14 cellular contexts compared by ENCODE assay signal in the genomic region with DNA sequence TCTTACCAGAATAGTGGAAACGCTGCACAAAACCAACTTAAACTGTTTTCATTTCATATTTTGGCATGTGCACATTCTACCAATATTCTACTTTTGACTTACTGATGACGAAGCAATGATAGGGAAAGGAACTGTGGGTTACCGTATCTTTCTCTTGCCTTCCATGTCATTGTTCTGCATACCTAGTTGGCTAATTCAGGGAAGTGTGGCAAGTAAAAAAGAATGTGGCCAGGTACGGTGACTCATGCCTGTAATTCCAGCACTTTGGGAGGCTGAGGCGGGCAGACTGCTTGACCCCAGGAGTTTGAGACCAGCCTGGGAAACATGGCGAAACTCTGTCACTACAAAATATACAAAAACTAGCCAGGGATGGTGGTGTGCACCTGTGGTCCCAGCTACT.
DNase-seq lines count a peak whose midpoint lies in the region; ATAC-seq and TF ChIP-seq lines count a peak whose summit lies in the region.
"Had no signal": no experiment of that assay in that cellular context is flagged by ENCODE, and none has a peak within 500 bp of the region (broad histone marks: within the 10 kb centered on the region; RNA-seq: fewer than 3 reads in every experiment).

No MANE protein-coding gene starts in this region.

- WGBS in trophoblast cell (ENCODE audit: extremely low coverage, insufficient coverage, insufficient read length), result no CpG with 5 or more reads among the region's 6 CpGs
- WGBS in aorta, 2 donors, result 94% methylated on average over 6 of the region's 6 CpGs

- peak overlapping the region in 8 of 11 experiments; percentile 40 to 82 (median 56); a peak in 16 of 22 replicates for H3K4me2 ChIP-seq in BLaER1 treated with 17β-estradiol and CSF1 and Interleukin-3, amounts not matched to agents 10 nM and 100 nM
- H3K4me2 ChIP-seq in trophoblast cell (ENCODE audit: low read length), result peak overlapping the region; percentile 32

- peak overlapping the region in 2 of 11 experiments; percentile 1 to 10; a peak in 1 of 22 replicates for H3K27ac ChIP-seq in BLaER1 treated with 17β-estradiol and CSF1 and Interleukin-3, amounts not matched to agents 10 nM and 100 nM
- H3K27ac ChIP-seq in RWPE1 (peak overlapping the region; percentile 32; the same call in 1 of the 2 replicates), foreskin keratinocyte (no peak overlapping the region), trophoblast cell (ENCODE audit: low read depth, low read length) (peak overlapping the region; percentile 60), aorta (ENCODE audit: low read depth in 1 of 2, low read length in 2 of 2) (no peak overlapping the region)

- H2AK5ac ChIP-seq in trophoblast cell (ENCODE audit: low read length), result no peak overlapping the region

- H3K4ac ChIP-seq in trophoblast cell (ENCODE audit: low read depth, low read length), result no peak overlapping the region

- no peak overlapping the region for H3K18ac ChIP-seq in trophoblast cell (ENCODE audit: low read length)

- no peak overlapping the region for H4K8ac ChIP-seq in trophoblast cell (ENCODE audit: low read depth, low read length)

- no peak overlapping the region for H2AFZ ChIP-seq in trophoblast cell (ENCODE audit: insufficient read depth, low read length, poor library complexity)

- DNase-seq in RWPE1 (ENCODE audit: low spot score), result peak; percentile 59
- peak; percentile 37 to 72 for DNase-seq in foreskin keratinocyte
- DNase-seq in trophoblast cell, result peak; percentile 87 to 90
- DNase-seq in NCI-H1436 (lab: John Stamatoyannopoulos, UW), result no peak
- no peak for DNase-seq in activated CD4-positive, alpha-beta T cell treated with anti-CD3 and anti-CD28 coated beads, Interleukin-2, amount 50 U/mL, for 1 hour
- no peak for DNase-seq in BE2C
- no peak for DNase-seq in aorta
- DNase-seq: AML-193; CD8-positive, alpha-beta memory T cell; DMS 273 treated with DMSO at 0.1 percent for 48 hours; NCI-H1436 treated with DMSO at 0.1 percent for 48 hours; NCI-H2081; NCI-H524 had no signal

- CTCF ChIA-PET in RWPE1 (lab: Yijun Ruan, JAX), result no interaction called here

- TF ChIP-seq CTCF in RWPE1 (conservative IDR thresholded peaks at IDR 0.05; ENCODE audit: low read depth) (no peak), foreskin keratinocyte (conservative IDR thresholded peaks at IDR 0.05) (no peak), BE2C (IDR thresholded peaks at IDR 0.05; ENCODE audit: low read depth, low read length) (no peak)

- no peaks in the 10 kb centered on the region for H3K79me2 ChIP-seq in trophoblast cell (ENCODE audit: control insufficient read depth, insufficient read depth, low read length, poor library complexity)

- POLR2A ChIA-PET in RWPE1 (lab: Yijun Ruan, JAX; ENCODE audit: low non-redundant PET), result interaction anchor here (0.6 kb wide), 1 partner anchor 83 kb away, joined by 6 read pairs; no protein-coding TSS in a partner anchor

- no peak overlapping the region for H3K4me3 ChIP-seq in BLaER1 treated with 17β-estradiol and CSF1 and Interleukin-3, amounts not matched to agents 10 nM and 100 nM
- H3K4me3 ChIP-seq in trophoblast cell (ENCODE audit: low read depth, low read length) (no peak overlapping the region), BE2C (ENCODE audit: low read depth, low read length) (no peak overlapping the region), aorta (ENCODE audit: low read length in 2 of 2) (no peak overlapping the region)

- peak overlapping the region; percentile 77 for H2BK5ac ChIP-seq in trophoblast cell (ENCODE audit: low read depth, low read length, poor library complexity)

- intact Hi-C loops in aorta (cut with DNase I), result no loop called here

- no peak overlapping the region for H3K23ac ChIP-seq in trophoblast cell (ENCODE audit: low read length)

- H3K27me3 ChIP-seq in BLaER1 treated with 17β-estradiol and CSF1 and Interleukin-3, amounts not matched to agents 10 nM and 100 nM, result no peaks in the 10 kb centered on the region
- H3K27me3 ChIP-seq in foreskin keratinocyte (no peaks in the 10 kb centered on the region), trophoblast cell (ENCODE audit: insufficient read depth, low read length) (no peaks in the 10 kb centered on the region), BE2C (no peaks in the 10 kb centered on the region), aorta (ENCODE audit: control insufficient read depth in 1 of 2, insufficient read depth in 2 of 2, low read length in 1 of 2) (no peaks in the 10 kb centered on the region)

- H3K79me1 ChIP-seq in trophoblast cell (ENCODE audit: low read length), result peaks cover 7% of the 10 kb centered on the region

- H4K91ac ChIP-seq in trophoblast cell (ENCODE audit: low read depth, low read length), result no peak overlapping the region

- no peaks in the 10 kb centered on the region for H3K9me3 ChIP-seq in BLaER1 treated with 17β-estradiol and CSF1 and Interleukin-3, amounts not matched to agents 10 nM and 100 nM (replicated peaks in 1 of 11)
- no peaks in the 10 kb centered on the region for H3K9me3 ChIP-seq in trophoblast cell (ENCODE audit: insufficient read depth, low read depth, low read length)
- no peaks in the 10 kb centered on the region for H3K9me3 ChIP-seq in BE2C
- H3K9me3 ChIP-seq in aorta (ENCODE audit: control insufficient read depth, low read length), result no peaks in the 10 kb centered on the region

- peaks cover 17 to 97% (median 87%) of the 10 kb centered on the region in 10 experiments for H3K4me1 ChIP-seq in BLaER1 treated with 17β-estradiol and CSF1 and Interleukin-3, amounts not matched to agents 10 nM and 100 nM
- peaks cover 6% of the 10 kb centered on the region for H3K4me1 ChIP-seq in foreskin keratinocyte
- peaks cover 9 to 15% of the 10 kb centered on the region in 2 experiments for H3K4me1 ChIP-seq in trophoblast cell (ENCODE audit: control insufficient read depth in 1 of 2, insufficient read depth in 2 of 2, low read length in 2 of 2)
- no peaks in the 10 kb centered on the region for H3K4me1 ChIP-seq in BE2C
- H3K4me1 ChIP-seq in aorta (ENCODE audit: control insufficient read depth in 1 of 2, insufficient read depth in 2 of 2, low read length in 2 of 2), result no peaks in the 10 kb centered on the region

- H3K14ac ChIP-seq in trophoblast cell (ENCODE audit: low read length), result no peak overlapping the region

- no peaks in the 10 kb centered on the region; a peak in 1 of 22 replicates for H4K20me1 ChIP-seq in BLaER1 treated with 17β-estradiol and CSF1 and Interleukin-3, amounts not matched to agents 10 nM and 100 nM

- no peaks in the 10 kb centered on the region for H3K36me3 ChIP-seq in BLaER1 treated with 17β-estradiol and CSF1 and Interleukin-3, amounts not matched to agents 10 nM and 100 nM
- peaks cover 0 to 2% of the 10 kb centered on the region in 2 experiments for H3K36me3 ChIP-seq in trophoblast cell (ENCODE audit: control insufficient read depth in 1 of 2, insufficient read depth in 2 of 2, low read length in 2 of 2)
- no peaks in the 10 kb centered on the region for H3K36me3 ChIP-seq in BE2C
- no peaks in the 10 kb centered on the region for H3K36me3 ChIP-seq in aorta (ENCODE audit: control insufficient read depth in 1 of 2, insufficient read depth in 2 of 2, low read length in 1 of 2)

- no peak for ATAC-seq in foreskin keratinocyte
- ATAC-seq in aorta (ENCODE audit: low FRiP score), result no peak

- no peak overlapping the region for H2BK12ac ChIP-seq in trophoblast cell (ENCODE audit: low read length)

- no peak overlapping the region for H2BK120ac ChIP-seq in trophoblast cell (ENCODE audit: insufficient read depth, low read length, poor library complexity)

- H3K9ac ChIP-seq in BLaER1 treated with 17β-estradiol and CSF1 and Interleukin-3, amounts not matched to agents 10 nM and 100 nM, result no peak overlapping the region
- H3K9ac ChIP-seq in trophoblast cell (ENCODE audit: low read length), result no peak overlapping the region

- H4K12ac ChIP-seq in trophoblast cell (ENCODE audit: low read depth, low read length), result no peak overlapping the region

Comparison
In these comparisons a context has a peak if more than half of its experiments do, and no peak if none do; other contexts are left out.
1. H3K27ac ChIP-seq: peak in RWPE1 (single experiment) and trophoblast cell (single experiment); none in foreskin keratinocyte (single experiment) and aorta (0 of 2).
2. DNase-seq: peak in RWPE1 (single experiment), foreskin keratinocyte (2 of 2) and trophoblast cell (2 of 2); none in NCI-H1436 (single experiment), activated CD4-positive, alpha-beta T cell treated with anti-CD3 and anti-CD28 coated beads, Interleukin-2, amount 50 U/mL, for 1 hour (single experiment), BE2C (single experiment) and aorta (0 of 2).